In the genomic region with DNA sequence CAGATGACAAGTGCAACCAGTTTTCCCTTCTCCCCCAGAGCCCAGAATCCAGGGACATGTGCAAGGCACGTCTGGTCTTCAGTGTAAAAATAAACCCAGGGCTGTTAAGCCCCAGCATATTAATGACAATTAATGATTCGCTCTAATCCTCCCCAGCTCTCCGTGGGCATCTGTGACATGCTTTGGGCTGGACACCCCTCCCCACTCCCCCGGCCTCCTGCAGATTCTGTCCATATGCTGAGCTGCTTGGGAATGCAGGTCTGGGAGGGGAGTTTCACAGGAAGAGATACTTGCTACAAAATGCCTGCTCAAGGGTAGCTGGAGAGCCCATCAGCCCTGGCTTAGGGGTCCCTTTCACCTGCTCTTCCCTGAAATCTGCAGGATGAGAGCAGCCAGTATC, we compare ENCODE assay signal across 18 cellular contexts. TPM values are rescaled to one million over a fixed set of nuclear protein-coding genes. Genes with fewer than 3 reads are reported as not detected.
"Had no signal": no experiment of that assay in that cellular context is flagged by ENCODE, and none has a peak within 500 bp of the region (broad histone marks: within the 10 kb centered on the region; RNA-seq: fewer than 3 reads in every experiment).

No MANE protein-coding gene starts in this region.

- DNase-seq: activated CD4-positive, alpha-beta T cell treated with anti-CD3 and anti-CD28 coated beads, Interleukin-2, amount 50 U/mL, for 48 hours; activated gamma-delta T cell treated with Interleukin-2 at 50 U/mL for 16 hours; foreskin fibroblast; glutamatergic neuron; hippocampal formation; left ventricle myocardium inferior; stimulated activated CD4-positive, alpha-beta T cell treated with anti-CD3 and anti-CD28 coated beads, Interleukin-2, amount 100 ng/mL, for 24 hours; stimulated activated naive CD8-positive, alpha-beta T cell treated with anti-CD3 and anti-CD28 coated beads, Interleukin-15, Interleukin-2, amounts not matched to agents 100 U/mL and 50 U/mL, for 24 hours; T-helper 2 cell had no signal

- H3K27me3 ChIP-seq: right atrium auricular region, tibial nerve, vagina had no signal

- H3K4me1 ChIP-seq: left ventricle myocardium inferior, right atrium auricular region, tibial nerve, vagina had no signal

- H3K27ac ChIP-seq: epithelial cell of prostate, left ventricle myocardium inferior, right atrium auricular region, tibial nerve, vagina, VCaP had no signal

- H3K9me3 ChIP-seq: left ventricle myocardium inferior, right atrium auricular region, tibial nerve, vagina had no signal

- H3K4me3 ChIP-seq: left ventricle myocardium inferior, right atrium auricular region, tibial nerve, vagina had no signal

- ATAC-seq: activated naive CD4-positive, alpha-beta T cell treated with anti-CD3 and anti-CD28 coated beads, Interleukin-2, amount 50 U/mL, for 72 hours; stimulated activated naive CD8-positive, alpha-beta T cell treated with anti-CD3 and anti-CD28 coated beads, Interleukin-15, Interleukin-2, amounts not matched to agents 100 U/mL and 50 U/mL, for 24 hours had no signal

- H3K36me3 ChIP-seq: left ventricle myocardium inferior, right atrium auricular region, tibial nerve, vagina had no signal

RNA-seq across cellular contexts. Expression of a gene that starts 43.0 kb away (rescaled TPM):
- total RNA-seq: dermis microvascular lymphatic vessel endothelial cell, kidney epithelial cell, progenitor cell of endocrine pancreas had no signal
